In the genomic region with DNA sequence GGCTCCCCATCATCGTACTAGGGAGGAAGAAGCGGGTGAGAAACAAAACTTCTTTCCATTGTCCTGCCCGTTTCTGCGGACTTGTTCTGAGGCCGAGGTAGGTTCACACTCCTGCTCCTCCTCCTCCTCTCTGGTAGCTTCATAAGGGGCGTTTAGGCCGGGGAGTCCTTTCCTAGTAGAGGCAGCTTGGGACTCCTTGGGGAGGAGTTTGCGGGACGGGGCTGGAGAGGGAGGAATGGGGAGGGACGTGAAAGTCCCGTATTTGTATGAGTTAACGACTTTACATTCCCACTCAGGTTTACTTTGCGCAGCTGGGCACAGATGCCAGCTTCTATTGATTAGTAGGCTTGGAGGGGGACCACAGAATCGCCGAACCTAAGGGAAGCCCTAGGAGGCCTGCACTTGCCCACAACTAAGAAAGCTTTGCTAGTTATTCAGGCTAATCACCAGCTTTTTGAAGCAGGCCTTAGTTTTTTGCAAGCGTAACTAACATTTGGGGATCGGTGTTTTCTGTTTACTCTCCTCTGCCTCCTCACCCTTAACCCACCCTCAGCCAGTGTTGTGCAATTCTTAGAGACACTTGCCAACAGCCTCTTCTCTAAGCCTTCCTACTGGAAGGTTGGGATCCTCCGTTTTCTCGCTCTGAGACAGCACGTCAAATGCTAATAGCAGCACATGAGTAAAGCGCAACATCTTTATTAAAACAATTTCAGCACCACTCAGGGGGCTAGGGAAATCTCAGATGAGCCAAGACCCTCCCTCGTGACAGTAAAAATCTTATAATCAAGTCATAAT, we compare ENCODE assay signal across 8 cellular contexts. TPM values are rescaled to one million over a fixed set of nuclear protein-coding genes. Genes with fewer than 3 reads are reported as not detected.
DNase-seq lines count a peak whose midpoint lies in the region; ATAC-seq and TF ChIP-seq lines count a peak whose summit lies in the region.

No MANE protein-coding gene starts in this region.

- 18 to 27% (median 21%) methylated on average over 22 of the region's 22 CpGs for WGBS in heart left ventricle, 4 donors
- 15 to 21% (median 16%) methylated on average over 22 of the region's 22 CpGs for WGBS in psoas muscle, 3 donors

- ATAC-seq in heart left ventricle = no peak
- ATAC-seq in psoas muscle = no peak
- no peak for ATAC-seq in HG02852 (IDR thresholded peaks at IDR 0.05; ENCODE audit: unreplicated experiment)

- TF ChIP-seq POLR2A in heart left ventricle (IDR thresholded peaks at IDR 0.05) = no peak

- no peaks in the 10 kb centered on the region for H3K27me3 ChIP-seq in SJSA1 (replicated peaks)
- no peaks in the 10 kb centered on the region for H3K27me3 ChIP-seq in heart left ventricle
- H3K27me3 ChIP-seq in psoas muscle (ENCODE audit: insufficient read depth in 3 of 3, low read length in 2 of 3) = no peaks in the 10 kb centered on the region

- H3K4me1 ChIP-seq in SJSA1 (replicated peaks) (peaks cover 16% of the 10 kb centered on the region), heart left ventricle (peaks cover 0 to 36% (median 19%) of the 10 kb centered on the region in 12 donors), psoas muscle (peaks cover 17% of the 10 kb centered on the region)

- H3K36me3 ChIP-seq in SJSA1 (no peaks in the 10 kb centered on the region; the same call in 1 of the 2 replicates), heart left ventricle (no peaks in the 10 kb centered on the region), psoas muscle (ENCODE audit: insufficient read depth in 1 of 2, low read depth in 1 of 2) (no peaks in the 10 kb centered on the region)

- no peak for TF ChIP-seq CTCF in heart left ventricle (IDR thresholded peaks at IDR 0.05)
- TF ChIP-seq CTCF in psoas muscle (IDR thresholded peaks at IDR 0.05) = no peak

- H3K27ac ChIP-seq in SJSA1 (peak overlapping the region; percentile 74), heart left ventricle (peak overlapping the region; percentile 96 to 100 (median 100)), psoas muscle (peak overlapping the region; percentile 99)

- H3K4me3 ChIP-seq in SJSA1 (peak overlapping the region; percentile 65), heart left ventricle (peak overlapping the region; percentile 47 to 95 (median 75)), psoas muscle (peak overlapping the region; percentile 89)

- DNase-seq in NCI-H1105 (lab: John Stamatoyannopoulos, UW) = peak; percentile 42
- no peak for DNase-seq in NCI-H1105 treated with DMSO at 0.1 percent for 48 hours (lab: John Stamatoyannopoulos, UW)
- DNase-seq in SJSA1 (ENCODE audit: low read depth in 1 of 2, low spot score in 2 of 2) = no peak
- peak in 3 of 5 donors; percentile 35 to 40 (median 37) for DNase-seq in heart left ventricle
- DNase-seq in psoas muscle = peak; percentile 15 to 62
- DNase-seq in D341Med (ENCODE audit: low spot score) = no peak
- no peak for DNase-seq in HuH-7 (ENCODE audit: low spot score)

- H3K9me3 ChIP-seq in SJSA1 (replicated peaks) (no peaks in the 10 kb centered on the region), heart left ventricle (no peaks in the 10 kb centered on the region), psoas muscle (no peaks in the 10 kb centered on the region)

- intact Hi-C loops in heart left ventricle (cut with DNase I) = loop anchor here (5.0 to 10.0 kb wide), 22 partner anchors 53 to 827 kb away; partner anchors contain the start of genes TEP1 (in 5 of the 10), PIP4P1 (in 3 of the 10), TMEM253 (in 3 of the 10) and APEX1 (in 2 of the 10)
- intact Hi-C loops in psoas muscle (cut with DNase I) = loop anchor here (5.0 to 10.0 kb wide), 7 partner anchors 53 to 420 kb away; partner anchors contain the start of genes APEX1 (in 1 of the 2), CCNB1IP1 (in 1 of the 2), PIP4P1 (in 1 of the 2) and PNP (in 1 of the 2)

RNA-seq across cellular contexts. Expression of gene RNASE4, which starts 0.5 kb away (rescaled TPM):
- 0.63 and 4.6 TPM in 2 replicates for total RNA-seq in SJSA1 (2014; rRNA removed; shearing (Covaris generic))
- total RNA-seq in heart left ventricle (10 to 100 TPM in 3 of 9 donors, 1 to 10 TPM in 6; 4.7 to 22.2 (median 8.1) TPM), psoas muscle (10 to 100 TPM in 1 of 4 donors, 1 to 10 TPM in 2, under 1 TPM in 1; 0.77 to 11.1 (median 4.2) TPM)
- polyA plus RNA-seq in heart left ventricle (1 to 10 TPM; 9.8 TPM), psoas muscle (10 to 100 TPM in 1 of 3 donors, 1 to 10 TPM in 2; 7.6 to 10.7 (median 8.6) TPM)

RNA-seq across cellular contexts. Expression of gene ANG, which starts 3.7 kb away (rescaled TPM):
- 2.7 and 4.4 TPM in 2 replicates for total RNA-seq in SJSA1 (2014; rRNA removed; shearing (Covaris generic))
- total RNA-seq in heart left ventricle = 1 to 10 TPM; 2.1 to 9.3 (median 4.0) TPM
- 1 to 10 TPM; 3.3 to 4.3 TPM for polyA plus RNA-seq in heart left ventricle
- total RNA-seq in psoas muscle = 1 to 10 TPM; 1.3 to 6.5 (median 1.8) TPM
- polyA plus RNA-seq in psoas muscle = 1 to 10 TPM; 3.5 to 4.8 (median 3.5) TPM

RNA-seq across cellular contexts. Expression of gene OR6S1, which starts 43.4 kb away (rescaled TPM):
- not detected in 2 replicates for total RNA-seq in SJSA1 (2014; rRNA removed; shearing (Covaris generic))
- total RNA-seq in heart left ventricle (not detected), psoas muscle (not detected)
- polyA plus RNA-seq in heart left ventricle (not detected), psoas muscle (not detected)

Comparison
In these comparisons a context has a peak if more than half of its experiments do, and no peak if none do; other contexts are left out.
1. DNase-seq: peak in NCI-H1105 (single experiment), heart left ventricle (3 of 5) and psoas muscle (2 of 2); none in NCI-H1105 treated with DMSO at 0.1 percent for 48 hours (single experiment), SJSA1 (0 of 2), D341Med (single experiment) and HuH-7 (single experiment).
2. Peak in every context shown above with its lines, with median percentiles within 50 percentile points of each other: H3K27ac ChIP-seq and H3K4me3 ChIP-seq.